Comparison of ENCODE assay signal across 33 cellular contexts in genomic region chr12:127717293-127717692, GRCh38.
"Had no signal": no experiment of that assay in that cellular context is flagged by ENCODE, and none has a peak within 500 bp of the region (broad histone marks: within the 10 kb centered on the region; RNA-seq: fewer than 3 reads in every experiment).

No MANE protein-coding gene starts in this region.

- H3K9me3 Mint-ChIP-seq: activated CD8-positive, alpha-beta T cell treated with anti-CD3 and anti-CD28 coated beads for 36 hours; activated T-helper 17 cell treated with anti-CD3 and anti-CD28 coated beads, Interleukin-2, amount 50 U/mL, for 72 hours had no signal

- H3K4me1 ChIP-seq: ascending aorta, SJSA1 had no signal

- H3K27ac ChIP-seq: ascending aorta, SJSA1, WERI-Rb-1 had no signal

- H3K36me3 Mint-ChIP-seq: activated naive CD8-positive, alpha-beta T cell treated with anti-CD3 and anti-CD28 coated beads for 36 hours; brain had no signal

- DNase-seq: activated CD4-positive, alpha-beta T cell treated with anti-CD3 and anti-CD28 coated beads for 1 hour; activated CD4-positive, alpha-beta T cell treated with anti-CD3 and anti-CD28 coated beads, Interleukin-2, amount 10 ng/mL, durations not matched to agents 24 days and 14 days; activated CD4-positive, alpha-beta T cell treated with anti-CD3 and anti-CD28 coated beads, Interleukin-2, amount 50 U/mL, for 4 hours; activated CD4-positive, CD25-positive, alpha-beta regulatory T cell; activated CD8-positive, alpha-beta T cell treated with anti-CD3 and anti-CD28 coated beads for 36 hours; activated effector memory CD4-positive, alpha-beta T cell treated with anti-CD3 and anti-CD28 coated beads, Interleukin-2, amount 50 U/mL, for 16 hours; activated naive CD4-positive, alpha-beta T cell; activated naive CD4-positive, alpha-beta T cell treated with anti-CD3 and anti-CD28 coated beads, Interleukin-2, amount 50 U/mL, for 16 hours; activated naive CD8-positive, alpha-beta T cell treated with anti-CD3 and anti-CD28 coated beads for 36 hours; activated T-cell treated with anti-CD3 and anti-CD28 coated beads, Interleukin-2, amount 50 U/mL, for 1 hour; activated T-cell treated with anti-CD3 and anti-CD28 coated beads, Interleukin-2, amount 50 U/mL, for 72 hours; amygdala; caudate nucleus; NCI-H1048; NCI-H1105 treated with DMSO at 0.1 percent for 48 hours; NCI-H1436; NCI-H1694; NCI-H1930; NCI-H2081 treated with DMSO at 0.1 percent for 48 hours; NCI-H345; NCI-H524 treated with DMSO at 0.1 percent for 48 hours; RPMI8226; SHP77 treated with DMSO at 0.1 percent for 48 hours; SK-N-SH; T-helper 17 cell; WERI-Rb-1 had no signal

- H3K4me3 Mint-ChIP-seq: activated CD4-positive, alpha-beta T cell treated with anti-CD3 and anti-CD28 coated beads, Interleukin-2, amount 10 ng/mL, durations not matched to agents 24 days and 14 days; activated CD8-positive, alpha-beta T cell treated with anti-CD3 and anti-CD28 coated beads for 36 hours; activated naive CD8-positive, alpha-beta T cell treated with anti-CD3 and anti-CD28 coated beads for 36 hours; activated T-cell treated with anti-CD3 and anti-CD28 coated beads, Interleukin-2, amount 50 U/mL, for 72 hours; activated T-helper 17 cell treated with anti-CD3 and anti-CD28 coated beads, Interleukin-2, amount 50 U/mL, for 72 hours; brain; T-helper 17 cell had no signal

- H3K9ac ChIP-seq: SK-N-SH had no signal

- H3K9me2 ChIP-seq: SK-N-SH had no signal

- H3K4me1 Mint-ChIP-seq: activated CD4-positive, alpha-beta T cell treated with anti-CD3 and anti-CD28 coated beads, Interleukin-2, amount 10 ng/mL, durations not matched to agents 24 days and 14 days; activated naive CD8-positive, alpha-beta T cell treated with anti-CD3 and anti-CD28 coated beads for 36 hours; activated T-helper 17 cell treated with anti-CD3 and anti-CD28 coated beads, Interleukin-2, amount 50 U/mL, for 72 hours; T-helper 17 cell had no signal

- ATAC-seq: activated CD8-positive, alpha-beta T cell treated with anti-CD3 and anti-CD28 coated beads for 36 hours; activated T-cell treated with anti-CD3 and anti-CD28 coated beads, Interleukin-2, amount 50 U/mL, for 72 hours; activated T-helper 17 cell treated with anti-CD3 and anti-CD28 coated beads, Interleukin-2, amount 50 U/mL, for 72 hours; K562; Panc1; T-helper 17 cell had no signal

- H3K27ac Mint-ChIP-seq: activated CD4-positive, alpha-beta T cell treated with anti-CD3 and anti-CD28 coated beads, Interleukin-2, amount 10 ng/mL, durations not matched to agents 24 days and 14 days; activated CD8-positive, alpha-beta T cell treated with anti-CD3 and anti-CD28 coated beads for 36 hours; activated naive CD8-positive, alpha-beta T cell treated with anti-CD3 and anti-CD28 coated beads for 36 hours; activated T-cell treated with anti-CD3 and anti-CD28 coated beads, Interleukin-2, amount 50 U/mL, for 72 hours; activated T-helper 17 cell treated with anti-CD3 and anti-CD28 coated beads, Interleukin-2, amount 50 U/mL, for 72 hours; T-helper 17 cell had no signal

- FAIRE-seq: bronchial epithelial cell, K562 had no signal

- H3K9me3 ChIP-seq: ascending aorta, SJSA1, SK-N-SH had no signal

- H3K27me3 Mint-ChIP-seq: activated CD4-positive, alpha-beta T cell treated with anti-CD3 and anti-CD28 coated beads, Interleukin-2, amount 10 ng/mL, durations not matched to agents 24 days and 14 days; activated CD8-positive, alpha-beta T cell treated with anti-CD3 and anti-CD28 coated beads for 36 hours; activated naive CD8-positive, alpha-beta T cell treated with anti-CD3 and anti-CD28 coated beads for 36 hours; activated T-helper 17 cell treated with anti-CD3 and anti-CD28 coated beads, Interleukin-2, amount 50 U/mL, for 72 hours; brain; T-helper 17 cell had no signal

- H3K4me3 ChIP-seq: ascending aorta, K562, SJSA1 had no signal

- H3K4me2 ChIP-seq: SK-N-SH had no signal

- H3K36me3 ChIP-seq: ascending aorta, SJSA1, WERI-Rb-1 had no signal

- H3K27me3 ChIP-seq: ascending aorta, SJSA1 had no signal
